In the genomic region with DNA sequence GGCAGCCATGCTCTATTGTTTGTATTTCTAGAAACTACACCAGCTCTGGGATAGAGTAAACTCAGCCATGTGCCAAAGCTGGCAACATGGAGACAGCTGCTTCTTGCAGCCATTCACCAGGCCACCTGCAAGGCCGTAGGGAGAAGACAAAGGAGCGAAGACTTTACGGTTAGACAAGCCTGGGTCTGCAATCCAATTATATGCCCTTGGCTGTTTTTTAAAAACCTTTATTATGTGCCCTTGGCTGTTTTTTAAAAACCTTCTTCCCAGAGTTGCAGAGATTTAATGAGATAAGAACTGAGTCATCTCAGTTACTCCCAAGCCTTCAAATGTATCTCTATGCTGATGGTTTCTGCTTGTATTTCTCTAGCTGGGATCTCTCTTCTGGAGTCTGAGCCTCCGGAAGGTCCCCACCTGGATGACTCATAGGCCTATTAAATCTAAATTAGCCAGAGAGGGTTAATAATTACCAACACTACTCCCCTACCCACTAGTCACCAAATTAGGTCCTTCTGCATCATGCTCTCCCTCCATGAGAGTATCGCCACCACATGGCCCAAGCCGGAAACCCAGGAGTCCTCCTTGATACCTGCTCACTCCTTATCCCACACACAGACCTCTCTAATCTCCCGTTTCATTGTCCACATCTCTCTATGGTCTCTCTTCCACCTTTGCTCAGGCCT, we compare ENCODE assay signal across 9 cellular contexts. TPM values are rescaled to one million over a fixed set of nuclear protein-coding genes. Genes with fewer than 3 reads are reported as not detected.
DNase-seq lines count a peak whose midpoint lies in the region; ATAC-seq and TF ChIP-seq lines count a peak whose summit lies in the region.
"Had no signal": no experiment of that assay in that cellular context is flagged by ENCODE, and none has a peak within 500 bp of the region (broad histone marks: within the 10 kb centered on the region; RNA-seq: fewer than 3 reads in every experiment).

No MANE protein-coding gene starts in this region.

- intact Hi-C loops in aorta (cut with DNase I) = no loop called here

- H2AFZ ChIP-seq in hepatocyte = peak overlapping the region; percentile 27

- TF ChIP-seq POLR2A in Peyer's patch (IDR thresholded peaks at IDR 0.05) = no peak

- H3K27ac ChIP-seq in Peyer's patch (peak overlapping the region in 3 of 4 donors; percentile 29 to 83 (median 71)), hepatocyte (peak overlapping the region; percentile 92), SJCRH30 (no peak overlapping the region), aorta (ENCODE audit: low read depth in 1 of 2, low read length in 2 of 2) (no peak overlapping the region)

- 52% methylated on average over 7 of the region's 7 CpGs for WGBS in hepatocyte (ENCODE audit: low lambda C conversion rate, missing lambda C conversion rate)
- 88 to 92% methylated on average over 7 of the region's 7 CpGs for WGBS in aorta, 2 donors

- CTCF ChIA-PET in BJ (lab: Yijun Ruan, JAX) = interaction anchor here (0.8 to 1.9 kb wide), 4 partner anchors 9 to 144 kb away, joined by 3 to 5 read pairs (median 4); no protein-coding TSS in a partner anchor

- no peak overlapping the region for H3K4me3 ChIP-seq in BJ (ENCODE audit: low read depth, low read length)
- no peak overlapping the region for H3K4me3 ChIP-seq in Peyer's patch
- no peak overlapping the region for H3K4me3 ChIP-seq in hepatocyte
- H3K4me3 ChIP-seq in SJCRH30 = no peak overlapping the region
- no peak overlapping the region for H3K4me3 ChIP-seq in aorta (ENCODE audit: low read length in 2 of 2)

- peak overlapping the region; percentile 46 for H3K4me2 ChIP-seq in hepatocyte

- peak; percentile 26; the same call in 1 of the 2 replicates for TF ChIP-seq CTCF in BJ (IDR thresholded peaks at IDR 0.05; ENCODE audit: insufficient read depth, low read depth, low read length)
- TF ChIP-seq CTCF in Peyer's patch (IDR thresholded peaks at IDR 0.05) = peak in 4 of 6 experiments; percentile 13 to 63 (median 50)
- peak; percentile 39 for TF ChIP-seq CTCF in hepatocyte (IDR thresholded peaks at IDR 0.05; ENCODE audit: poor library complexity)

- no peaks in the 10 kb centered on the region for H3K9me3 ChIP-seq in Peyer's patch
- H3K9me3 ChIP-seq in hepatocyte (ENCODE audit: low read depth) = no peaks in the 10 kb centered on the region
- no peaks in the 10 kb centered on the region for H3K9me3 ChIP-seq in SJCRH30 (replicated peaks)
- no peaks in the 10 kb centered on the region for H3K9me3 ChIP-seq in aorta (ENCODE audit: control insufficient read depth, low read length)

- H3K36me3 ChIP-seq in BJ (ENCODE audit: control insufficient read depth, insufficient read depth, low read length) = no peaks in the 10 kb centered on the region
- no peaks in the 10 kb centered on the region for H3K36me3 ChIP-seq in Peyer's patch
- H3K36me3 ChIP-seq in hepatocyte (replicated peaks; ENCODE audit: insufficient read depth, low read depth) = no peaks in the 10 kb centered on the region
- no peaks in the 10 kb centered on the region for H3K36me3 ChIP-seq in SJCRH30
- no peaks in the 10 kb centered on the region for H3K36me3 ChIP-seq in aorta (ENCODE audit: control insufficient read depth in 1 of 2, insufficient read depth in 2 of 2, low read length in 1 of 2)

- no peak for DNase-seq in BJ (ENCODE audit: low read depth)
- peak in 2 of 3 donors; percentile 75 to 76 for DNase-seq in Peyer's patch
- peak; percentile 76 for DNase-seq in hepatocyte (ENCODE audit: low spot score)
- no peak for DNase-seq in NCI-H2029 treated with DMSO at 0.1 percent for 48 hours (lab: John Stamatoyannopoulos, UW)
- no peak for DNase-seq in NCI-H1092 (lab: John Stamatoyannopoulos, UW)
- no peak for DNase-seq in SJCRH30
- DNase-seq in aorta = no peak
- DNase-seq: nephron progenitor cell had no signal

- H3K27me3 ChIP-seq in BJ (ENCODE audit: control insufficient read depth, insufficient read depth, low read length) (no peaks in the 10 kb centered on the region), Peyer's patch (no peaks in the 10 kb centered on the region), hepatocyte (no peaks in the 10 kb centered on the region), SJCRH30 (no peaks in the 10 kb centered on the region), aorta (ENCODE audit: control insufficient read depth in 1 of 2, insufficient read depth in 2 of 2, low read length in 1 of 2) (no peaks in the 10 kb centered on the region)

- H3K79me2 ChIP-seq in hepatocyte = no peaks in the 10 kb centered on the region

- peaks cover 0 to 21% (median 4%) of the 10 kb centered on the region in 4 donors for H3K4me1 ChIP-seq in Peyer's patch
- peaks cover 32% of the 10 kb centered on the region for H3K4me1 ChIP-seq in hepatocyte (ENCODE audit: insufficient read depth)
- H3K4me1 ChIP-seq in SJCRH30 = no peaks in the 10 kb centered on the region; the same call in none of the 2 replicates
- no peaks in the 10 kb centered on the region for H3K4me1 ChIP-seq in aorta (ENCODE audit: control insufficient read depth in 1 of 2, insufficient read depth in 2 of 2, low read length in 2 of 2)

- peak; percentile 69 for ATAC-seq in GM19043 (IDR thresholded peaks at IDR 0.05; ENCODE audit: low read depth, unreplicated experiment)
- ATAC-seq in aorta (ENCODE audit: low FRiP score) = no peak

- no peaks in the 10 kb centered on the region for H4K20me1 ChIP-seq in hepatocyte (ENCODE audit: insufficient read depth, poor library complexity, severe bottlenecking)

- H3K9me2 ChIP-seq in hepatocyte (replicated peaks; ENCODE audit: insufficient read depth) = no peaks in the 10 kb centered on the region

- POLR2A ChIA-PET in BJ (lab: Charles Lee) = no interaction called here

RNA-seq across cellular contexts. Expression of a gene that starts 17.5 kb away (rescaled TPM):
- polyA plus RNA-seq in BJ (2011; rRNA removed) = 10.3 and 22.3 TPM in 2 replicates
- polyA minus RNA-seq in BJ (2011; rRNA and poly(A)+ RNA removed) = 6.9 and 11.4 TPM in 2 replicates
- 100 to 1,000 TPM in 3 of 4 donors, 10 to 100 TPM in 1; 17.3 to 447 (median 178) TPM for total RNA-seq in Peyer's patch
- total RNA-seq in hepatocyte = 218 and 256 TPM in 2 replicates
- polyA plus RNA-seq in hepatocyte = 147 and 149 TPM in 2 replicates
- 0.08 TPM in 1 of 2 replicates, not detected in the other for total RNA-seq in SJCRH30 (2014; rRNA removed; shearing (Covaris generic))
- 1 to 10 TPM; 3.5 to 3.7 TPM for total RNA-seq in aorta
- 1 to 10 TPM in 1 of 2 donors, under 1 TPM in 1; 0.20 to 4.1 TPM for polyA plus RNA-seq in aorta

Comparison
In these comparisons a context has a peak if more than half of its experiments do, and no peak if none do; other contexts are left out.
1. DNase-seq: peak in Peyer's patch (2 of 3) and hepatocyte (single experiment); none in BJ (single experiment), NCI-H2029 treated with DMSO at 0.1 percent for 48 hours (single experiment), NCI-H1092 (single experiment), SJCRH30 (0 of 2) and aorta (0 of 2).
2. H3K27ac ChIP-seq: peak in Peyer's patch (3 of 4) and hepatocyte (single experiment); none in SJCRH30 (single experiment) and aorta (0 of 2).
3. Peak in every context shown above with its lines, with median percentiles within 50 percentile points of each other: CTCF ChIP-seq.